ENCODE assay signal across 1 cellular context in the genomic region with DNA sequence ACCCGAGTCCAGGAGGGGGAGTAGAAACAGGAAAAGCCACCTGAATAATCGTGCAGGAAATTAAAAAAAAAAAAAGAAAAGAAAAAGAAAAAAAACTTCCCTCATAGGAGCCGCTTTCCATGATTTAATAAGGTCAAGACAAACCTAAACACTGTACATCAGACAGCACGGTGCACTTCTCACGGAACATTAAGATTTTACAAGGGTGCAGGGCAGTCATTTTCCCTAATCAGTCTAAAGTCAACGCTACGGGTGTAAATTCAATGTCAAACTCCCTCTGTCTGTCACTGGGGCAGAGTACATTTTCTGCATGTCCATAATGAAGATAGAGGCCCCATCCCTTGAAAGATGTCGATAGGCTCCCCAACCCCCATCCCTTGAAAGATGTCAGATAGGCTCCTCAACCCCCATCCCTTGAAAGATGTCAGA.
TF ChIP-seq lines count a peak whose summit lies in the region.

No MANE protein-coding gene starts in this region.

TF ChIP-seq in HepG2, 621 proteins besides CTCF, POLR2A, EP300 and RAD21 (continued from another document):
- TF ChIP-seq, protein P1, sequence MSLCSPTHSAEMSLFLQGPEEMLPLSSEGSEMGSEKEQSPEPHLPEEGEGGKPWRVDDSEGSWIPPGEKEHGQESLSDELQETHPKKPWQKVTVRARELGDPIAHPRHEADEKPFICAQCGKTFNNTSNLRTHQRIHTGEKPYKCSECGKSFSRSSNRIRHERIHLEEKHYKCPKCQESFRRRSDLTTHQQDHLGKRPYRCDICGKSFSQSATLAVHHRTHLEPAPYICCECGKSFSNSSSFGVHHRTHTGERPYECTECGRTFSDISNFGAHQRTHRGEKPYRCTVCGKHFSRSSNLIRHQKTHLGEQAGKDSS (CRISPR knock-in tag; IDR thresholded peaks at IDR 0.05; ENCODE audit: borderline replicate concordance, low read depth), result no peak
- TF ChIP-seq, protein P2, sequence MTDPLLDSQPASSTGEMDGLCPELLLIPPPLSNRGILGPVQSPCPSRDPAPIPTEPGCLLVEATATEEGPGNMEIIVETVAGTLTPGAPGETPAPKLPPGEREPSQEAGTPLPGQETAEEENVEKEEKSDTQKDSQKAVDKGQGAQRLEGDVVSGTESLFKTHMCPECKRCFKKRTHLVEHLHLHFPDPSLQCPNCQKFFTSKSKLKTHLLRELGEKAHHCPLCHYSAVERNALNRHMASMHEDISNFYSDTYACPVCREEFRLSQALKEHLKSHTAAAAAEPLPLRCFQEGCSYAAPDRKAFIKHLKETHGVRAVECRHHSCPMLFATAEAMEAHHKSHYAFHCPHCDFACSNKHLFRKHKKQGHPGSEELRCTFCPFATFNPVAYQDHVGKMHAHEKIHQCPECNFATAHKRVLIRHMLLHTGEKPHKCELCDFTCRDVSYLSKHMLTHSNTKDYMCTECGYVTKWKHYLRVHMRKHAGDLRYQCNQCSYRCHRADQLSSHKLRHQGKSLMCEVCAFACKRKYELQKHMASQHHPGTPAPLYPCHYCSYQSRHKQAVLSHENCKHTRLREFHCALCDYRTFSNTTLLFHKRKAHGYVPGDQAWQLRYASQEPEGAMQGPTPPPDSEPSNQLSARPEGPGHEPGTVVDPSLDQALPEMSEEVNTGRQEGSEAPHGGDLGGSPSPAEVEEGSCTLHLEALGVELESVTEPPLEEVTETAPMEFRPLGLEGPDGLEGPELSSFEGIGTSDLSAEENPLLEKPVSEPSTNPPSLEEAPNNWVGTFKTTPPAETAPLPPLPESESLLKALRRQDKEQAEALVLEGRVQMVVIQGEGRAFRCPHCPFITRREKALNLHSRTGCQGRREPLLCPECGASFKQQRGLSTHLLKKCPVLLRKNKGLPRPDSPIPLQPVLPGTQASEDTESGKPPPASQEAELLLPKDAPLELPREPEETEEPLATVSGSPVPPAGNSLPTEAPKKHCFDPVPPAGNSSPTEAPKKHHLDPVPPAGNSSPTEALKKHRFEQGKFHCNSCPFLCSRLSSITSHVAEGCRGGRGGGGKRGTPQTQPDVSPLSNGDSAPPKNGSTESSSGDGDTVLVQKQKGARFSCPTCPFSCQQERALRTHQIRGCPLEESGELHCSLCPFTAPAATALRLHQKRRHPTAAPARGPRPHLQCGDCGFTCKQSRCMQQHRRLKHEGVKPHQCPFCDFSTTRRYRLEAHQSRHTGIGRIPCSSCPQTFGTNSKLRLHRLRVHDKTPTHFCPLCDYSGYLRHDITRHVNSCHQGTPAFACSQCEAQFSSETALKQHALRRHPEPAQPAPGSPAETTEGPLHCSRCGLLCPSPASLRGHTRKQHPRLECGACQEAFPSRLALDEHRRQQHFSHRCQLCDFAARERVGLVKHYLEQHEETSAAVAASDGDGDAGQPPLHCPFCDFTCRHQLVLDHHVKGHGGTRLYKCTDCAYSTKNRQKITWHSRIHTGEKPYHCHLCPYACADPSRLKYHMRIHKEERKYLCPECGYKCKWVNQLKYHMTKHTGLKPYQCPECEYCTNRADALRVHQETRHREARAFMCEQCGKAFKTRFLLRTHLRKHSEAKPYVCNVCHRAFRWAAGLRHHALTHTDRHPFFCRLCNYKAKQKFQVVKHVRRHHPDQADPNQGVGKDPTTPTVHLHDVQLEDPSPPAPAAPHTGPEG (CRISPR knock-in tag; IDR thresholded peaks at IDR 0.05), result no peak
TF ChIP-seq in HepG2: peak in this region for 0.
